Comparison of ENCODE assay signal across 1 cellular context in genomic region chr11:47161890-47162289, GRCh38.
TF ChIP-seq lines count a peak whose summit lies in the region.

No MANE protein-coding gene starts in this region.

TF ChIP-seq in K562, 482 proteins besides CTCF, POLR2A, EP300 and RAD21:
- TF ChIP-seq SRSF3 (IDR thresholded peaks at IDR 0.05; ENCODE audit: insufficient read depth, low read length): no peak
- peak; percentile 45; the same call in 1 of the 2 replicates for TF ChIP-seq MYNN (IDR thresholded peaks at IDR 0.05)
- no peak for TF ChIP-seq MYNN (CRISPR knock-in tag; IDR thresholded peaks at IDR 0.05)
- no peak for TF ChIP-seq ZNF449 (CRISPR knock-in tag; IDR thresholded peaks at IDR 0.05)
- no peak for TF ChIP-seq HDAC6 (IDR thresholded peaks at IDR 0.05; ENCODE audit: low read depth, low read length)
- no peak for TF ChIP-seq NFATC3 (IDR thresholded peaks at IDR 0.05)
- no peak for TF ChIP-seq GTF2A2 (tag; IDR thresholded peaks at IDR 0.05)
- no peak for TF ChIP-seq FOSL1 (tag; conservative IDR thresholded peaks at IDR 0.05)
- peak; percentile 2 for TF ChIP-seq POLR2B (IDR thresholded peaks at IDR 0.05; ENCODE audit: low read depth, partially characterized antibody)
